Comparison of ENCODE assay signal across 11 cellular contexts in the genomic region with DNA sequence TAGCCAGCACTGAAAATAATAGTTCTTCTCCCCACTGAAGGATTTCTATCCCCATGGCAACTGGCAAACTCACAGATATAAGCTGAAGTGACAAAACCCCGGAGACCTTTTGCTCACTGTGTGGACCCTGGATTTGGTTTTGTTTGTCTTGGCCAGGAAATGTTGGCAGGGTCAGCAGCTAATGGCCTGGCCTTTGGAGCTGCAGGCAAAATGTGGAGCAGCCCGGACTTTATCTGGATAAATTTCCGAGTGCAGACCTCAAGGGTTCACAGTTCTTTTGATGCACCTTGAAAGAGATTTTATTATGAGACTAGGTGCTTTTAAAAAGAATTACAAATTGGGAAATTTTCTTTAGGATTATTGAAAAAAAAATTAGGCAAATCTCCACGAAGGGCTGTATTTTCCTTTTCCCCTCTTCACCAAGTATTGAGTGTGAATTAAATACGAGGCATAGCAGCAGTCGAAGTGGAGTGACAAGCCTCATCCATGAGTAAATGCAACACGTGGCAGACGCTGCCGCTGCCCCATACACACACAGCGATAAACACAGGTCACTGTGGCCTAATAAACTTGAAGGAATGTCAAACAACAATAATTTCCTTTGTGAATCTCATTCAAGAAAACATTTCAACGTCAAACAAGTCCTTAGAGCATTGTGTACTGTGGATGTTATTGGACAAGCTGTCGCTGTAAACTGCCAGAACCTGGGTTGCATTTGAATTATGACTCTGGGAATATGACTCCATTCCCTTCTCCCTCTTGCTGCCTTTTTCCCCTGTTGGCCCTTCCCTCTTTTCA. TPM values are rescaled to one million over a fixed set of nuclear protein-coding genes. Genes with fewer than 3 reads are reported as not detected.
DNase-seq lines count a peak whose midpoint lies in the region; ATAC-seq and TF ChIP-seq lines count a peak whose summit lies in the region.
"Had no signal": no experiment of that assay in that cellular context is flagged by ENCODE, and none has a peak within 500 bp of the region (broad histone marks: within the 10 kb centered on the region; RNA-seq: fewer than 3 reads in every experiment).

No MANE protein-coding gene starts in this region.

- H3K4me3 ChIP-seq in cardiac fibroblast (replicated peaks in 1 of 2; ENCODE audit: low read depth in 2 of 2, low read length in 2 of 2) (no peak overlapping the region), lower lobe of right lung (no peak overlapping the region), uterus (no peak overlapping the region)

- H3K27me3 ChIP-seq in lower lobe of right lung (ENCODE audit: low read depth) (no peaks in the 10 kb centered on the region), uterus (no peaks in the 10 kb centered on the region)

- H3K36me3 ChIP-seq in lower lobe of right lung (no peaks in the 10 kb centered on the region), uterus (no peaks in the 10 kb centered on the region)

- H3K4me1 ChIP-seq in lower lobe of right lung (peaks cover 7% of the 10 kb centered on the region), uterus (peaks cover 0 to 9% of the 10 kb centered on the region in 2 donors)

- peaks cover 77% of the 10 kb centered on the region for H3K4me1 Mint-ChIP-seq in activated T-cell treated with anti-CD3 and anti-CD28 coated beads, Interleukin-2, amount 50 U/mL, for 24 hours (ENCODE audit: low read depth)
- H3K4me1 Mint-ChIP-seq in activated T-cell treated with anti-CD3 and anti-CD28 coated beads, Interleukin-2, amount 50 U/mL, for 72 hours (ENCODE audit: low read depth): peaks cover 85% of the 10 kb centered on the region
- H3K4me1 Mint-ChIP-seq: IgD-negative memory B cell had no signal

- peak overlapping the region; percentile 75 for H3K4me3 Mint-ChIP-seq in activated T-cell treated with anti-CD3 and anti-CD28 coated beads, Interleukin-2, amount 50 U/mL, for 24 hours
- peak overlapping the region in 1 of 2 donors; percentile 29 for H3K4me3 Mint-ChIP-seq in activated T-cell treated with anti-CD3 and anti-CD28 coated beads, Interleukin-2, amount 50 U/mL, for 72 hours
- H3K4me3 Mint-ChIP-seq: IgD-negative memory B cell had no signal

- H3K9me3 Mint-ChIP-seq in activated T-cell treated with anti-CD3 and anti-CD28 coated beads, Interleukin-2, amount 50 U/mL, for 24 hours: no peaks in the 10 kb centered on the region
- peaks cover 2 to 3% of the 10 kb centered on the region in 2 donors for H3K9me3 Mint-ChIP-seq in activated T-cell treated with anti-CD3 and anti-CD28 coated beads, Interleukin-2, amount 50 U/mL, for 72 hours

- TF ChIP-seq CTCF in cardiac fibroblast (IDR thresholded peaks at IDR 0.05; ENCODE audit: low read depth, low read length) (no peak), lower lobe of right lung (IDR thresholded peaks at IDR 0.05) (no peak), uterus (IDR thresholded peaks at IDR 0.05) (no peak)

- no peak overlapping the region for H3K27ac ChIP-seq in lower lobe of right lung
- H3K27ac ChIP-seq in uterus: peak overlapping the region; percentile 57 to 74

- intact Hi-C loops in lower lobe of right lung (cut with DNase I) (no loop called here), uterus (cut with DNase I; ENCODE audit: low total_unique reads) (no loop called here)

- peaks cover 5% of the 10 kb centered on the region for H3K36me3 Mint-ChIP-seq in activated T-cell treated with anti-CD3 and anti-CD28 coated beads, Interleukin-2, amount 50 U/mL, for 24 hours (ENCODE audit: low read depth)
- peaks cover 4% of the 10 kb centered on the region in 2 donors for H3K36me3 Mint-ChIP-seq in activated T-cell treated with anti-CD3 and anti-CD28 coated beads, Interleukin-2, amount 50 U/mL, for 72 hours (ENCODE audit: insufficient read depth in 2 of 2)
- H3K36me3 Mint-ChIP-seq: IgD-negative memory B cell had no signal

- no peak for ATAC-seq in activated T-cell treated with anti-CD3 and anti-CD28 coated beads, Interleukin-2, amount 50 U/mL, for 72 hours (replicated peaks in 1 of 2)
- ATAC-seq in lower lobe of right lung: peak; percentile 29 to 50
- no peak for ATAC-seq in HG02642 (IDR thresholded peaks at IDR 0.05; ENCODE audit: poor library complexity, unreplicated experiment)

- no peak for TF ChIP-seq POLR2A in uterus (IDR thresholded peaks at IDR 0.05)

- H3K9me3 ChIP-seq in lower lobe of right lung (no peaks in the 10 kb centered on the region), uterus (no peaks in the 10 kb centered on the region)

- H3K27ac Mint-ChIP-seq in activated T-cell treated with anti-CD3 and anti-CD28 coated beads, Interleukin-2, amount 50 U/mL, for 24 hours: peak overlapping the region; percentile 69
- H3K27ac Mint-ChIP-seq in activated T-cell treated with anti-CD3 and anti-CD28 coated beads, Interleukin-2, amount 50 U/mL, for 72 hours: no peak overlapping the region
- H3K27ac Mint-ChIP-seq: IgD-negative memory B cell had no signal

- no peaks in the 10 kb centered on the region for H3K27me3 Mint-ChIP-seq in activated T-cell treated with anti-CD3 and anti-CD28 coated beads, Interleukin-2, amount 50 U/mL, for 24 hours
- no peaks in the 10 kb centered on the region for H3K27me3 Mint-ChIP-seq in activated T-cell treated with anti-CD3 and anti-CD28 coated beads, Interleukin-2, amount 50 U/mL, for 72 hours (ENCODE audit: low read depth)
- H3K27me3 Mint-ChIP-seq: IgD-negative memory B cell had no signal

- DNase-seq in activated T-cell treated with anti-CD3 and anti-CD28 coated beads, Interleukin-2, amount 50 U/mL, for 24 hours: no peak
- no peak for DNase-seq in activated T-cell treated with anti-CD3 and anti-CD28 coated beads, Interleukin-2, amount 50 U/mL, for 72 hours
- DNase-seq in cardiac fibroblast (ENCODE audit: low read depth in 2 of 2) (peak; percentile 69 to 73), lower lobe of right lung (no peak), uterus (peak in 1 of 2 donors; percentile 45), EL (no peak), NCI-H2171 (lab: John Stamatoyannopoulos, UW) (no peak)
- DNase-seq: effector CD8-positive, alpha-beta T cell; NCI-H526 treated with DMSO at 0.1 percent for 48 hours had no signal

RNA-seq across cellular contexts. Expression of gene CCN6, which starts 35.1 kb away (rescaled TPM):
- total RNA-seq in activated T-cell treated with anti-CD3 and anti-CD28 coated beads, Interleukin-2, amount 50 U/mL, for 72 hours: under 1 TPM; 0.25 to 0.74 TPM
- not detected for total RNA-seq in lower lobe of right lung
- total RNA-seq in uterus: not detected

Comparison
In these comparisons a context has a peak if more than half of its experiments do, and no peak if none do; other contexts are left out.
1. DNase-seq: peak in cardiac fibroblast (2 of 2); none in activated T-cell treated with anti-CD3 and anti-CD28 coated beads, Interleukin-2, amount 50 U/mL, for 24 hours (single experiment), activated T-cell treated with anti-CD3 and anti-CD28 coated beads, Interleukin-2, amount 50 U/mL, for 72 hours (0 of 2), lower lobe of right lung (single experiment), EL (single experiment) and NCI-H2171 (single experiment).
2. ATAC-seq: peak in lower lobe of right lung (2 of 2); none in activated T-cell treated with anti-CD3 and anti-CD28 coated beads, Interleukin-2, amount 50 U/mL, for 72 hours (0 of 2) and HG02642 (single experiment).